11 cellular contexts compared by ENCODE assay signal in the genomic region with DNA sequence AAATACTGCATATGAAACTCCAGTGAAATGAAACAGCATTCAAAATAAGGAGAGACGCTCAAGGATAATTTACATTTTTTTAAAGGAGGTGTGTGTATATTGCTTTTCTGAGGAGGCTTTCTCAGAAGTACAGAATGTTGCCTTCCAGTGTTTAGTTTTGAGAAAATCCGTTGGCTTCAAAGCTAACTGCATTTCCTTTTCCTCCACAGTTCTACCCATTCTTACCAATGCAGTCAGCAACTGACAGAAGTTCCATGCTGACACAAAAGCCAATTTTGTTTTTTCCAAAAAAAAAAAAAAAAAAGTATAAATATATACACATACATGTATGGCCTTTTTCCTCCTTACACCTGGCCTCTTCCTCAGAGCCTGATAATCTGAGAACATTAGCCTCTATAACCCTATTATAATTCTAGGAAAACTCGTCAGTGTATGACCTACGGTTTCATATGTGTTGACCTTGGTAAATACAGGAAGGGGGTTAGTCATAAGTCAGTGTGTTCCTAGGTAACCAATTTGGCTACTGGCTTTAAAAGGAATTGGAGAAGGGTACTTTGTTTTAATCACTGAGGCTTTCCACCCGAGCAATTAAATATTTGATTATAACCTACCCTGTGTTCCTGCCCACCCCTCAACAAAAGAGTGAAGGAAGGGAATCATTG. TPM values are rescaled to one million over a fixed set of nuclear protein-coding genes. Genes with fewer than 3 reads are reported as not detected.
A peak's percentile ranks its signal among the peaks of the same experiment; 100 is the strongest.
DNase-seq lines count a peak whose midpoint lies in the region; ATAC-seq and TF ChIP-seq lines count a peak whose summit lies in the region.
"Had no signal": no experiment of that assay in that cellular context is flagged by ENCODE, and none has a peak within 500 bp of the region (broad histone marks: within the 10 kb centered on the region; RNA-seq: fewer than 3 reads in every experiment).

No MANE protein-coding gene starts in this region.

- no peak for DNase-seq in activated CD4-positive, alpha-beta T cell treated with anti-CD3 and anti-CD28 coated beads for 36 hours
- no peak for DNase-seq in activated CD4-positive, alpha-beta T cell treated with anti-CD3 and anti-CD28 coated beads for 48 hours
- DNase-seq in NCI-H2029 treated with DMSO at 0.1 percent for 48 hours (lab: John Stamatoyannopoulos, UW) = peak; percentile 89
- no peak for DNase-seq in activated CD4-positive, alpha-beta memory T cell treated with anti-CD3 and anti-CD28 coated beads, Interleukin-2, amount 10 ng/mL, durations not matched to agents 7 days and 5 days
- DNase-seq in osteoblast (ENCODE audit: insufficient read length, low spot score, missing footprints) = no peak
- no peak for DNase-seq in substantia nigra (lab: John Stamatoyannopoulos, UW)
- DNase-seq: 8988T; activated T-cell treated with anti-CD3 and anti-CD28 coated beads, Interleukin-2, amount 50 U/mL, for 1 hour; NCI-H1694 had no signal

- no peaks in the 10 kb centered on the region for H3K79me2 ChIP-seq in osteoblast (ENCODE audit: insufficient read depth, low read length)

- H3K4me1 ChIP-seq in osteoblast (ENCODE audit: insufficient read depth, low read length) = peaks cover 15% of the 10 kb centered on the region

- H3K27ac ChIP-seq in osteoblast (ENCODE audit: low read depth, low read length) (peak overlapping the region; percentile 45), substantia nigra (ENCODE audit: low read depth, low read length, poor library complexity, severe bottlenecking) (no peak overlapping the region)

- H3K27me3 Mint-ChIP-seq in activated CD4-positive, alpha-beta T cell treated with anti-CD3 and anti-CD28 coated beads for 36 hours = no peaks in the 10 kb centered on the region
- no peaks in the 10 kb centered on the region for H3K27me3 Mint-ChIP-seq in activated CD4-positive, alpha-beta memory T cell treated with anti-CD3 and anti-CD28 coated beads, Interleukin-2, amount 10 ng/mL, durations not matched to agents 7 days and 5 days

- H3K4me1 Mint-ChIP-seq in activated CD4-positive, alpha-beta T cell treated with anti-CD3 and anti-CD28 coated beads for 36 hours = peaks cover 31% of the 10 kb centered on the region
- peaks cover 48% of the 10 kb centered on the region for H3K4me1 Mint-ChIP-seq in activated CD4-positive, alpha-beta memory T cell treated with anti-CD3 and anti-CD28 coated beads, Interleukin-2, amount 10 ng/mL, durations not matched to agents 7 days and 5 days

- H3K36me3 ChIP-seq in osteoblast (ENCODE audit: insufficient read depth, low read length) = peaks cover 3% of the 10 kb centered on the region

- H3K4me2 ChIP-seq in osteoblast (ENCODE audit: insufficient read depth, low read length) = no peak overlapping the region

- intact Hi-C loops in activated CD4-positive, alpha-beta T cell treated with anti-CD3 and anti-CD28 coated beads for 36 hours (cut with DNase I, micrococcal nuclease) = loop anchor here (1.0 to 10.0 kb wide), 11 partner anchors 24 to 512 kb away; a partner anchor contains a TSS

- H3K9me3 ChIP-seq in osteoblast (ENCODE audit: low read depth, low read length) = no peaks in the 10 kb centered on the region

- peak overlapping the region; percentile 70 for H3K27ac Mint-ChIP-seq in activated CD4-positive, alpha-beta T cell treated with anti-CD3 and anti-CD28 coated beads for 36 hours
- peak overlapping the region; percentile 89 for H3K27ac Mint-ChIP-seq in activated CD4-positive, alpha-beta memory T cell treated with anti-CD3 and anti-CD28 coated beads, Interleukin-2, amount 10 ng/mL, durations not matched to agents 7 days and 5 days

- H3K4me3 ChIP-seq in osteoblast (ENCODE audit: insufficient read depth, low read length) = no peak overlapping the region

- peak; percentile 31 for ATAC-seq in activated CD4-positive, alpha-beta T cell treated with anti-CD3 and anti-CD28 coated beads for 36 hours
- no peak for ATAC-seq in HG02885 (IDR thresholded peaks at IDR 0.05; ENCODE audit: poor library complexity, unreplicated experiment)
- no peak for ATAC-seq in HG03378 (IDR thresholded peaks at IDR 0.05; ENCODE audit: unreplicated experiment)

- no peak overlapping the region for H2AFZ ChIP-seq in osteoblast (ENCODE audit: low read length)

- H3K4me3 Mint-ChIP-seq in activated CD4-positive, alpha-beta T cell treated with anti-CD3 and anti-CD28 coated beads for 36 hours = no peak overlapping the region
- peak overlapping the region; percentile 55 for H3K4me3 Mint-ChIP-seq in activated CD4-positive, alpha-beta memory T cell treated with anti-CD3 and anti-CD28 coated beads, Interleukin-2, amount 10 ng/mL, durations not matched to agents 7 days and 5 days

- no peaks in the 10 kb centered on the region for H3K27me3 ChIP-seq in osteoblast (ENCODE audit: insufficient read depth, low read length)

- H4K20me1 ChIP-seq in osteoblast (ENCODE audit: insufficient read depth, low read length) = no peaks in the 10 kb centered on the region

- H3K9me3 Mint-ChIP-seq in activated CD4-positive, alpha-beta T cell treated with anti-CD3 and anti-CD28 coated beads for 36 hours (ENCODE audit: low read depth) = no peaks in the 10 kb centered on the region
- no peaks in the 10 kb centered on the region for H3K9me3 Mint-ChIP-seq in activated CD4-positive, alpha-beta memory T cell treated with anti-CD3 and anti-CD28 coated beads, Interleukin-2, amount 10 ng/mL, durations not matched to agents 7 days and 5 days

- TF ChIP-seq CTCF in osteoblast (IDR thresholded peaks at IDR 0.05; ENCODE audit: extremely low read depth, low read depth, low read length) = no peak

- POLR2A ChIA-PET in activated CD4-positive, alpha-beta T cell treated with anti-CD3 and anti-CD28 coated beads for 36 hours (lab: Charles Lee) = interaction anchor here (1.0 kb wide), 1 partner anchor 22 kb away, joined by 6 read pairs; no protein-coding TSS in a partner anchor
- POLR2A ChIA-PET in activated CD4-positive, alpha-beta memory T cell treated with anti-CD3 and anti-CD28 coated beads, Interleukin-2, amount 10 ng/mL, durations not matched to agents 7 days and 5 days (lab: Charles Lee) = interaction anchor here (1.1 to 27.8 kb wide), 7 partner anchors 19 to 481 kb away, joined by 3 to 353 read pairs (median 3); a partner anchor contains a TSS

- CTCF ChIA-PET in activated CD4-positive, alpha-beta T cell treated with anti-CD3 and anti-CD28 coated beads for 36 hours (lab: Charles Lee) = interaction anchor here (0.9 to 2.5 kb wide), 4 partner anchors 19 to 44 kb away, joined by 3 to 11 read pairs (median 3); no protein-coding TSS in a partner anchor
- CTCF ChIA-PET in activated CD4-positive, alpha-beta memory T cell treated with anti-CD3 and anti-CD28 coated beads, Interleukin-2, amount 10 ng/mL, durations not matched to agents 7 days and 5 days (lab: Charles Lee) = interaction anchor here (0.6 to 2.2 kb wide), 3 partner anchors 30 to 310 kb away, joined by 3 to 8 read pairs (median 5); a partner anchor contains a TSS

- H3K36me3 Mint-ChIP-seq in activated CD4-positive, alpha-beta T cell treated with anti-CD3 and anti-CD28 coated beads for 36 hours (ENCODE audit: low read depth) = peaks cover 15% of the 10 kb centered on the region
- peaks cover 29% of the 10 kb centered on the region for H3K36me3 Mint-ChIP-seq in activated CD4-positive, alpha-beta memory T cell treated with anti-CD3 and anti-CD28 coated beads, Interleukin-2, amount 10 ng/mL, durations not matched to agents 7 days and 5 days (ENCODE audit: low read depth)

RNA-seq across cellular contexts. Expression of a gene that starts 24.2 kb away (rescaled TPM):
- total RNA-seq in activated CD4-positive, alpha-beta T cell treated with anti-CD3 and anti-CD28 coated beads for 36 hours = 10 to 100 TPM; 24.1 to 29.7 TPM
- total RNA-seq in activated CD4-positive, alpha-beta memory T cell treated with anti-CD3 and anti-CD28 coated beads, Interleukin-2, amount 10 ng/mL, durations not matched to agents 7 days and 5 days = 10 to 100 TPM; 53.9 to 56.7 TPM
- total RNA-seq in osteoblast = 8.3 and 13.6 TPM in 2 replicates

RNA-seq across cellular contexts. Expression of a gene that starts 24.4 kb away (rescaled TPM):
- total RNA-seq in activated CD4-positive, alpha-beta T cell treated with anti-CD3 and anti-CD28 coated beads for 36 hours = 100 to 1,000 TPM; 204 to 227 TPM
- 100 to 1,000 TPM; 236 to 250 TPM for total RNA-seq in activated CD4-positive, alpha-beta memory T cell treated with anti-CD3 and anti-CD28 coated beads, Interleukin-2, amount 10 ng/mL, durations not matched to agents 7 days and 5 days
- total RNA-seq in osteoblast = 89.9 and 93.7 TPM in 2 replicates
